28 cellular contexts compared by ENCODE assay signal in genomic region chr16:82175627-82176026, GRCh38.
"Had no signal": no experiment of that assay in that cellular context is flagged by ENCODE, and none has a peak within 500 bp of the region (broad histone marks: within the 10 kb centered on the region; RNA-seq: fewer than 3 reads in every experiment).

No MANE protein-coding gene starts in this region.

- H3K4me3 ChIP-seq: coronary artery, dorsolateral prefrontal cortex had no signal

- H3K27ac ChIP-seq: brain microvascular endothelial cell, coronary artery, dorsolateral prefrontal cortex had no signal

- H3K36me3 ChIP-seq: brain microvascular endothelial cell had no signal

- ATAC-seq: activated T-cell treated with anti-CD3 and anti-CD28 coated beads, Interleukin-2, amount 50 U/mL, for 72 hours; esophagus mucosa; T-helper 17 cell had no signal

- FAIRE-seq: astrocyte, bronchial epithelial cell, frontal cortex had no signal

- DNase-seq: activated CD4-positive, alpha-beta memory T cell treated with anti-CD3 and anti-CD28 coated beads, Interleukin-2, amount 10 ng/mL, durations not matched to agents 7 days and 5 days; activated CD4-positive, alpha-beta T cell treated with anti-CD3 and anti-CD28 coated beads for 1 hour; activated CD4-positive, alpha-beta T cell treated with anti-CD3 and anti-CD28 coated beads for 4 hours; activated CD4-positive, alpha-beta T cell treated with anti-CD3 and anti-CD28 coated beads, Interleukin-2, amount 10 ng/mL, durations not matched to agents 7 days and 5 days; activated CD4-positive, alpha-beta T cell treated with anti-CD3 and anti-CD28 coated beads, Interleukin-2, amount 50 U/mL, for 4 hours; activated CD4-positive, CD25-positive, alpha-beta regulatory T cell; activated CD8-positive, alpha-beta memory T cell treated with anti-CD3 and anti-CD28 coated beads, Interleukin-2, amount 50 U/mL, for 48 hours; activated gamma-delta T cell; activated naive CD4-positive, alpha-beta T cell treated with anti-CD3 and anti-CD28 coated beads, Interleukin-2, amount 50 U/mL, for 16 hours; activated naive CD4-positive, alpha-beta T cell treated with Interleukin-2 at 50 U/mL for 16 hours; activated T-cell treated with anti-CD3 and anti-CD28 coated beads for 4 hours; activated T-cell treated with anti-CD3 and anti-CD28 coated beads, Interleukin-2, amount 50 U/mL, for 24 hours; activated T-cell treated with anti-CD3 and anti-CD28 coated beads, Interleukin-2, amount 50 U/mL, for 72 hours; amniotic stem cell; anterior cingulate cortex; brain microvascular endothelial cell; dorsolateral prefrontal cortex; effector memory CD4-positive, alpha-beta T cell; endodermal cell; foreskin fibroblast; head of caudate nucleus; T-helper 17 cell; T1000 had no signal
